In genomic region chrX:152646961-152647360, GRCh38 we compare ENCODE assay signal across 26 cellular contexts. TPM values are rescaled to one million over a fixed set of nuclear protein-coding genes. Genes with fewer than 3 reads are reported as not detected.
"Had no signal": no experiment of that assay in that cellular context is flagged by ENCODE, and none has a peak within 500 bp of the region (broad histone marks: within the 10 kb centered on the region; RNA-seq: fewer than 3 reads in every experiment).

No MANE protein-coding gene starts in this region.

- H3K4me1 ChIP-seq: ascending aorta had no signal

- H3K4me3 ChIP-seq: ascending aorta had no signal

- ATAC-seq: activated CD4-positive, alpha-beta T cell treated with anti-CD3 and anti-CD28 coated beads for 36 hours; activated CD4-positive, CD25-positive, alpha-beta regulatory T cell treated with anti-CD3 and anti-CD28 coated beads, Interleukin-2, amount 50 U/mL, for 24 hours; activated CD8-positive, alpha-beta T cell treated with anti-CD3 and anti-CD28 coated beads, Interleukin-2, amount 10 ng/mL, durations not matched to agents 7 days and 5 days had no signal

- DNase-seq: activated CD4-positive, alpha-beta T cell treated with anti-CD3 and anti-CD28 coated beads for 36 hours; activated CD4-positive, alpha-beta T cell treated with anti-CD3 and anti-CD28 coated beads, Interleukin-2, amount 10 ng/mL, durations not matched to agents 7 days and 5 days; activated CD4-positive, alpha-beta T cell treated with anti-CD3 and anti-CD28 coated beads, Interleukin-2, amount 50 U/mL, for 48 hours; activated CD8-positive, alpha-beta T cell treated with anti-CD3 and anti-CD28 coated beads, Interleukin-2, amount 10 ng/mL, durations not matched to agents 7 days and 5 days; activated gamma-delta T cell; activated naive CD4-positive, alpha-beta T cell treated with Interleukin-2 at 50 U/mL for 16 hours; activated naive CD8-positive, alpha-beta T cell treated with anti-CD3 and anti-CD28 coated beads, Interleukin-2, amount 10 ng/mL, durations not matched to agents 7 days and 5 days; activated T-cell treated with anti-CD3 and anti-CD28 coated beads, Interleukin-2, amount 50 U/mL, for 24 hours; amygdala; NCI-H1105 treated with DMSO at 0.1 percent for 48 hours; NCI-H1436; NCI-H1694; NCI-H2029; NCI-H345; NCI-H510A; NCI-H526; NCI-H748 treated with DMSO at 0.1 percent for 48 hours; OCI-M1; Right ventricle myocardium superior had no signal

- H3K9me3 Mint-ChIP-seq: activated CD4-positive, alpha-beta T cell treated with anti-CD3 and anti-CD28 coated beads, Interleukin-2, amount 10 ng/mL, durations not matched to agents 7 days and 5 days; activated naive CD4-positive, alpha-beta T cell treated with anti-CD3 and anti-CD28 coated beads, Interleukin-2, amount 50 U/mL, for 24 hours; activated naive CD8-positive, alpha-beta T cell treated with anti-CD3 and anti-CD28 coated beads, Interleukin-2, amount 10 ng/mL, durations not matched to agents 7 days and 5 days; activated T-cell treated with anti-CD3 and anti-CD28 coated beads, Interleukin-2, amount 50 U/mL, for 24 hours; activated T-helper 2 cell treated with anti-CD3 and anti-CD28 coated beads, Interferon-gamma antibody, Interleukin-2, Interleukin-4, amounts not matched to agents 10 μg/mL and 5 μg/mL and 100 μg/mL, durations not matched to agents 14 hours and 24 hours and 36 hours; T-helper 1 cell treated with Interleukin-12 subunit alpha and Interleukin-12 subunit beta and Interleukin-4 antibody, amounts not matched to agents 30 μg/mL and 1 μg/mL, for 36 hours; T-helper 2 cell treated with Interferon-gamma antibody and Interleukin-4, amounts not matched to agents 5 μg/mL and 100 μg/mL, for 36 hours had no signal

- H3K4me1 Mint-ChIP-seq: activated CD4-positive, alpha-beta T cell treated with anti-CD3 and anti-CD28 coated beads for 36 hours; activated CD4-positive, alpha-beta T cell treated with anti-CD3 and anti-CD28 coated beads, Interleukin-2, amount 10 ng/mL, durations not matched to agents 7 days and 5 days; activated naive CD4-positive, alpha-beta T cell treated with anti-CD3 and anti-CD28 coated beads, Interleukin-2, amount 50 U/mL, for 24 hours; activated naive CD8-positive, alpha-beta T cell treated with anti-CD3 and anti-CD28 coated beads, Interleukin-2, amount 10 ng/mL, durations not matched to agents 7 days and 5 days had no signal

- H3K27me3 ChIP-seq: ascending aorta had no signal

- H3K9me3 ChIP-seq: ascending aorta had no signal

- H3K27me3 Mint-ChIP-seq: activated CD4-positive, alpha-beta T cell treated with anti-CD3 and anti-CD28 coated beads, Interleukin-2, amount 10 ng/mL, durations not matched to agents 7 days and 5 days; activated naive CD4-positive, alpha-beta T cell treated with anti-CD3 and anti-CD28 coated beads, Interleukin-2, amount 50 U/mL, for 24 hours had no signal

- H3K36me3 ChIP-seq: ascending aorta had no signal

- H3K36me3 Mint-ChIP-seq: activated naive CD4-positive, alpha-beta T cell treated with anti-CD3 and anti-CD28 coated beads, Interleukin-2, amount 50 U/mL, for 24 hours; activated naive CD8-positive, alpha-beta T cell treated with anti-CD3 and anti-CD28 coated beads, Interleukin-2, amount 10 ng/mL, durations not matched to agents 7 days and 5 days had no signal

- H3K27ac Mint-ChIP-seq: activated CD4-positive, alpha-beta T cell treated with anti-CD3 and anti-CD28 coated beads for 36 hours; activated CD4-positive, alpha-beta T cell treated with anti-CD3 and anti-CD28 coated beads, Interleukin-2, amount 10 ng/mL, durations not matched to agents 7 days and 5 days; activated CD8-positive, alpha-beta T cell treated with anti-CD3 and anti-CD28 coated beads, Interleukin-2, amount 10 ng/mL, durations not matched to agents 7 days and 5 days; activated naive CD4-positive, alpha-beta T cell treated with anti-CD3 and anti-CD28 coated beads, Interleukin-2, amount 50 U/mL, for 24 hours; activated naive CD8-positive, alpha-beta T cell treated with anti-CD3 and anti-CD28 coated beads, Interleukin-2, amount 10 ng/mL, durations not matched to agents 7 days and 5 days; activated T-cell treated with anti-CD3 and anti-CD28 coated beads, Interleukin-2, amount 50 U/mL, for 24 hours; activated T-helper 2 cell treated with anti-CD3 and anti-CD28 coated beads, Interferon-gamma antibody, Interleukin-2, Interleukin-4, amounts not matched to agents 10 μg/mL and 5 μg/mL and 100 μg/mL, durations not matched to agents 14 hours and 24 hours and 36 hours; T-helper 1 cell treated with Interleukin-12 subunit alpha and Interleukin-12 subunit beta and Interleukin-4 antibody, amounts not matched to agents 30 μg/mL and 1 μg/mL, for 36 hours; T-helper 2 cell treated with Interferon-gamma antibody and Interleukin-4, amounts not matched to agents 5 μg/mL and 100 μg/mL, for 36 hours had no signal

- H3K4me3 Mint-ChIP-seq: activated CD4-positive, alpha-beta T cell treated with anti-CD3 and anti-CD28 coated beads for 36 hours; activated CD4-positive, alpha-beta T cell treated with anti-CD3 and anti-CD28 coated beads, Interleukin-2, amount 10 ng/mL, durations not matched to agents 7 days and 5 days; activated CD8-positive, alpha-beta T cell treated with anti-CD3 and anti-CD28 coated beads, Interleukin-2, amount 10 ng/mL, durations not matched to agents 7 days and 5 days; activated naive CD4-positive, alpha-beta T cell treated with anti-CD3 and anti-CD28 coated beads, Interleukin-2, amount 50 U/mL, for 24 hours; activated naive CD8-positive, alpha-beta T cell treated with anti-CD3 and anti-CD28 coated beads, Interleukin-2, amount 10 ng/mL, durations not matched to agents 7 days and 5 days; activated T-cell treated with anti-CD3 and anti-CD28 coated beads, Interleukin-2, amount 50 U/mL, for 24 hours; T-helper 1 cell treated with Interleukin-12 subunit alpha and Interleukin-12 subunit beta and Interleukin-4 antibody, amounts not matched to agents 30 μg/mL and 1 μg/mL, for 36 hours; T-helper 2 cell treated with Interferon-gamma antibody and Interleukin-4, amounts not matched to agents 5 μg/mL and 100 μg/mL, for 36 hours had no signal

- H3K27ac ChIP-seq: ascending aorta had no signal

RNA-seq across cellular contexts. Expression of gene GABRQ, which starts 9.3 kb away (rescaled TPM):
- total RNA-seq: activated CD4-positive, alpha-beta T cell treated with anti-CD3 and anti-CD28 coated beads, Interleukin-2, amount 10 ng/mL, durations not matched to agents 7 days and 5 days; activated CD8-positive, alpha-beta T cell treated with anti-CD3 and anti-CD28 coated beads, Interleukin-2, amount 10 ng/mL, durations not matched to agents 7 days and 5 days; activated naive CD8-positive, alpha-beta T cell treated with anti-CD3 and anti-CD28 coated beads, Interleukin-2, amount 10 ng/mL, durations not matched to agents 7 days and 5 days; ascending aorta; cardiac septum; Right ventricle myocardium superior had no signal

RNA-seq across cellular contexts. Expression of gene MAGEA3, which starts 51.6 kb away (rescaled TPM):
- total RNA-seq: activated CD4-positive, alpha-beta T cell treated with anti-CD3 and anti-CD28 coated beads for 36 hours; activated CD4-positive, alpha-beta T cell treated with anti-CD3 and anti-CD28 coated beads, Interleukin-2, amount 10 ng/mL, durations not matched to agents 7 days and 5 days; activated CD8-positive, alpha-beta T cell treated with anti-CD3 and anti-CD28 coated beads, Interleukin-2, amount 10 ng/mL, durations not matched to agents 7 days and 5 days; activated naive CD8-positive, alpha-beta T cell treated with anti-CD3 and anti-CD28 coated beads, Interleukin-2, amount 10 ng/mL, durations not matched to agents 7 days and 5 days; activated T-helper 2 cell treated with anti-CD3 and anti-CD28 coated beads, Interferon-gamma antibody, Interleukin-2, Interleukin-4, amounts not matched to agents 10 μg/mL and 5 μg/mL and 100 μg/mL, durations not matched to agents 14 hours and 24 hours and 36 hours; ascending aorta; cardiac septum; Right ventricle myocardium superior had no signal
